Comparison of ENCODE assay signal across 8 cellular contexts in the genomic region with DNA sequence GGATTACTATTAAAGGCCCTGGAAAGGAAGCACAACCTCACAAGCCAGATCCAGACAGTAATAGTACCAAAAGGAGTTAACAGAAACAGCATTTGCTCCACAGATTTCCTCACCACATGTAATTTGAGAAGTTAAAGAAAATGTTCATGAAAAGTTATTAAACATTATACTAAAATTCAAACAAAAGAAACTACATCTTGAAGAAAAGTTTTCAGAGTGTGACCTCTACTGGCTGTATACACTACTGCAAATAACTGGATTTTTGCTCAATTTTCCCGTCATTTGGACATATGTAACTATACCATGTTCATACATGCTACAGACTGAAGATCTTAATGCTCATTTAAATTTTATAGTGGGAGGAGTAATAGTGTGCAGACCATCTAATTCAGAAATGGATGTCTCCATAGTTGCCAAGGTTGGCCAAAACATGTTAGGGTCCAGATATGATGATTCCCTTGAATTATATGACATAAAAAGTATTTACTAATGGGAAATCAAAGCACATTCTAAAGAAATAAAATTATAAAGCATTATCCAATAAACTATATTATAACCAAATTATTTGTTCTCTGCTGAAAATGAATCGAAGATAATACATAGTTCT. TPM values are rescaled to one million over a fixed set of nuclear protein-coding genes. Genes with fewer than 3 reads are reported as not detected.
A peak's percentile ranks its signal among the peaks of the same experiment; 100 is the strongest.
DNase-seq lines count a peak whose midpoint lies in the region; ATAC-seq, FAIRE-seq and TF ChIP-seq lines count a peak whose summit lies in the region.

No MANE protein-coding gene starts in this region.

- no peak overlapping the region for H3K4me3 ChIP-seq in HepG2 (replicated peaks in 1 of 3; ENCODE audit: insufficient read depth in 1 of 3, low read depth in 2 of 3, low read length in 3 of 3)

- no peaks in the 10 kb centered on the region for H3K27me3 Mint-ChIP-seq in activated T-helper 17 cell treated with anti-CD3 and anti-CD28 coated beads, Interleukin-2, amount 50 U/mL, for 72 hours

- H3K27ac Mint-ChIP-seq in activated T-helper 17 cell treated with anti-CD3 and anti-CD28 coated beads, Interleukin-2, amount 50 U/mL, for 72 hours = peak overlapping the region; percentile 21

- ATAC-seq in HG02642 (IDR thresholded peaks at IDR 0.05; ENCODE audit: poor library complexity, unreplicated experiment) (peak; percentile 53), HepG2 (peak; percentile 46; the same call in 2 of the 3 replicates), HG03108 (IDR thresholded peaks at IDR 0.05; ENCODE audit: unreplicated experiment) (no peak), HG02588 (IDR thresholded peaks at IDR 0.05; ENCODE audit: unreplicated experiment) (no peak)
- no peak for ATAC-seq in activated T-helper 17 cell treated with anti-CD3 and anti-CD28 coated beads, Interleukin-2, amount 50 U/mL, for 72 hours (replicated peaks)

- no TSS peak for BruUV-seq in HepG2 (replicated peaks; lab: Mats Ljungman, UMichigan)

- TF ChIP-seq EP300 in HepG2 (IDR thresholded peaks at IDR 0.05; ENCODE audit: low read depth in 2 of 2, low read length in 2 of 2) = no peak
- TF ChIP-seq EP300 in HepG2 (CRISPR knock-in tag; IDR thresholded peaks at IDR 0.05; ENCODE audit: borderline replicate concordance) = no peak

- no peaks in the 10 kb centered on the region; the same call in 1 of the 2 replicates for H4K20me1 ChIP-seq in HepG2 (ENCODE audit: insufficient read depth, low read length)

- no peak for TF ChIP-seq RAD21 in HepG2 (CRISPR knock-in tag; IDR thresholded peaks at IDR 0.05)

- H3K9me3 Mint-ChIP-seq in activated T-helper 17 cell treated with anti-CD3 and anti-CD28 coated beads, Interleukin-2, amount 50 U/mL, for 72 hours = no peaks in the 10 kb centered on the region

- in situ Hi-C loops in HepG2 (cut with HindIII; ENCODE audit: extremely low pct_ligation_motif_present, low pct_unique_long_range_greater_than_20kb) = loop anchor here (10.0 kb wide), 1 partner anchor 171 kb away; the partner anchor contains the start of genes CAPS2 and GLIPR1L1

- H3K36me3 ChIP-seq in HepG2 (replicated peaks in 1 of 2; ENCODE audit: control insufficient read depth in 1 of 2, insufficient read depth in 2 of 2, low read length in 2 of 2) = peaks cover 13 to 52% of the 10 kb centered on the region in 2 experiments

- H3K36me3 Mint-ChIP-seq in activated T-helper 17 cell treated with anti-CD3 and anti-CD28 coated beads, Interleukin-2, amount 50 U/mL, for 72 hours (ENCODE audit: low read depth) = no peaks in the 10 kb centered on the region

- DNase-seq in DMS53 (lab: John Stamatoyannopoulos, UW) (peak; percentile 63), HepG2 (ENCODE audit: low spot score) (peak; percentile 9), iPS-NIHi7 (ENCODE audit: extremely low spot score) (no peak), HCEC 1CT (no peak)

- no peak overlapping the region for H3K27ac ChIP-seq in HepG2 (ENCODE audit: extremely low read length, insufficient read depth, low read length)

- POLR2A ChIA-PET in HepG2 (lab: Yijun Ruan, JAX) = no interaction called here

- H3K79me2 ChIP-seq in HepG2 (ENCODE audit: insufficient read depth, low read length) = peaks cover 42% of the 10 kb centered on the region

- H3K9ac ChIP-seq in HepG2 (ENCODE audit: insufficient read depth, low read depth, low read length) = no peak overlapping the region

- peak; percentile 47 for TF ChIP-seq CTCF in HepG2 (CRISPR knock-in tag; IDR thresholded peaks at IDR 0.05)

- TF ChIP-seq POLR2A in HepG2 (IDR thresholded peaks at IDR 0.05; ENCODE audit: insufficient read depth in 1 of 2, low read depth in 2 of 2, low read length in 2 of 2) = no peak

- no peak overlapping the region for H2AFZ ChIP-seq in HepG2 (ENCODE audit: low read length)

- H3K9me3 ChIP-seq in HepG2 (ENCODE audit: low read length) = no peaks in the 10 kb centered on the region

- CTCF ChIA-PET in HepG2 (lab: Yijun Ruan, JAX; ENCODE audit: low intra/inter-chr PET ratio, low total read pairs) = interaction anchor here (0.7 to 1.7 kb wide), 3 partner anchors 68 to 817 kb away, joined by 4 to 9 read pairs (median 4); partner anchors contain the start of gene GLIPR1L1

- no peak for FAIRE-seq in HepG2 (lab: Jason Lieb, UNC)

- WGBS in HepG2 (ENCODE audit: low lambda C conversion rate) = 95% methylated on average over 2 of the region's 2 CpGs

- H3K27me3 ChIP-seq in HepG2 (ENCODE audit: control insufficient read depth in 1 of 2, insufficient read depth in 2 of 2, low read length in 2 of 2) = no peaks in the 10 kb centered on the region; a peak in 1 of 5 replicates

- no peak overlapping the region for H3K4me3 Mint-ChIP-seq in activated T-helper 17 cell treated with anti-CD3 and anti-CD28 coated beads, Interleukin-2, amount 50 U/mL, for 72 hours

- peaks cover 18% of the 10 kb centered on the region for H3K4me1 Mint-ChIP-seq in activated T-helper 17 cell treated with anti-CD3 and anti-CD28 coated beads, Interleukin-2, amount 50 U/mL, for 72 hours

- intact Hi-C loops in HepG2 (cut with micrococcal nuclease; ENCODE audit: unreplicated experiment) = loop anchor here (1.0 kb wide), 1 partner anchor 172 kb away; the partner anchor contains the start of gene GLIPR1L1

- no peak overlapping the region for H3K4me2 ChIP-seq in HepG2 (ENCODE audit: low read depth, low read length)

- peaks cover 31% of the 10 kb centered on the region for H3K4me1 ChIP-seq in HepG2 (ENCODE audit: insufficient read depth, low read length)

TF ChIP-seq in HepG2, 621 proteins besides CTCF, POLR2A, EP300 and RAD21 (continues in another document):
- no peak for TF ChIP-seq MTF1 (CRISPR knock-in tag; IDR thresholded peaks at IDR 0.05)
- no peak for TF ChIP-seq SATB2 (CRISPR knock-in tag; IDR thresholded peaks at IDR 0.05)
- no peak for TF ChIP-seq ZNF501 (CRISPR knock-in tag; IDR thresholded peaks at IDR 0.05)

RNA-seq across cellular contexts. Expression of gene KRR1, which starts 5.6 kb away (rescaled TPM):
- total RNA-seq in activated T-helper 17 cell treated with anti-CD3 and anti-CD28 coated beads, Interleukin-2, amount 50 U/mL, for 72 hours = 100 to 1,000 TPM; 113 to 151 TPM
- total RNA-seq in HepG2 (2016; rRNA removed; fragmentation: Illumina TruSeq; extraction: Trizol) = 103 and 161 TPM in 2 replicates
- 8.5 and 10.4 TPM in 2 replicates for total RNA-seq in HepG2 (2016; cell fraction: cytosol; rRNA removed; fragmentation: Illumina TruSeq; extraction: Trizol; ENCODE audit: low read depth)
- total RNA-seq in HepG2 (2016; cell fraction: insoluble cytoplasmic fraction; rRNA removed; fragmentation: Illumina TruSeq; extraction: Trizol) = 98.7 and 161 TPM in 2 replicates
- 15.5 and 22.5 TPM in 2 replicates for total RNA-seq in HepG2 (2016; cell fraction: membrane; rRNA removed; fragmentation: Illumina TruSeq; extraction: Trizol)
- total RNA-seq in HepG2 (2016; cell fraction: nucleus; rRNA removed; fragmentation: Illumina TruSeq; extraction: Trizol) = 70.4 and 75.4 TPM in 2 replicates
- 12.4 and 19.3 TPM in 2 replicates for polyA plus RNA-seq in HepG2 (2011; rRNA removed)
- 6.2 and 9.4 TPM in 2 replicates for polyA plus RNA-seq in HepG2 (2011; cell fraction: cytosol; rRNA removed)
- polyA plus RNA-seq in HepG2 (2011; cell fraction: nucleus; rRNA removed) = 12.0 and 14.6 TPM in 2 replicates
- 27.2 and 40.7 TPM in 2 replicates for polyA plus RNA-seq in HepG2 (2012)
- polyA plus RNA-seq in HepG2 (2016; cell fraction: cytosol; fragmentation: Illumina TruSeq; extraction: Trizol; ENCODE audit: low read depth) = 2.2 and 3.6 TPM in 2 replicates
- polyA plus RNA-seq in HepG2 (2016; cell fraction: insoluble cytoplasmic fraction; fragmentation: Illumina TruSeq; extraction: Trizol; ENCODE audit: low read depth) = 112 and 126 TPM in 2 replicates
- 5.4 and 6.5 TPM in 2 replicates for polyA plus RNA-seq in HepG2 (2016; cell fraction: membrane; fragmentation: Illumina TruSeq; extraction: Trizol; ENCODE audit: low read depth)
- polyA plus RNA-seq in HepG2 (2016; cell fraction: nucleus; fragmentation: Illumina TruSeq; extraction: Trizol; ENCODE audit: insufficient read depth, low read depth) = 71.8 and 72.7 TPM in 2 replicates
- 5.2 and 9.7 TPM in 2 replicates for polyA minus RNA-seq in HepG2 (2011; rRNA and poly(A)+ RNA removed; ENCODE audit: low replicate concordance)
- polyA minus RNA-seq in HepG2 (2011; cell fraction: cytosol; rRNA and poly(A)+ RNA removed) = 12.0 and 21.5 TPM in 2 replicates
- polyA minus RNA-seq in HepG2 (2011; cell fraction: nucleus; rRNA and poly(A)+ RNA removed) = 83.9 and 96.6 TPM in 2 replicates

RNA-seq across cellular contexts. Expression of gene GLIPR1, which starts 25.3 kb away (rescaled TPM):
- total RNA-seq in activated T-helper 17 cell treated with anti-CD3 and anti-CD28 coated beads, Interleukin-2, amount 50 U/mL, for 72 hours = 10 to 100 TPM; 45.9 to 50.2 TPM
- 2.8 and 5.0 TPM in 2 replicates for total RNA-seq in HepG2 (2016; rRNA removed; fragmentation: Illumina TruSeq; extraction: Trizol)
- 0.97 and 2.2 TPM in 2 replicates for total RNA-seq in HepG2 (2016; cell fraction: cytosol; rRNA removed; fragmentation: Illumina TruSeq; extraction: Trizol; ENCODE audit: low read depth)
- total RNA-seq in HepG2 (2016; cell fraction: insoluble cytoplasmic fraction; rRNA removed; fragmentation: Illumina TruSeq; extraction: Trizol) = 3.7 and 6.0 TPM in 2 replicates
- total RNA-seq in HepG2 (2016; cell fraction: membrane; rRNA removed; fragmentation: Illumina TruSeq; extraction: Trizol) = 1.9 and 4.2 TPM in 2 replicates
- 5.3 TPM in 2 replicates for total RNA-seq in HepG2 (2016; cell fraction: nucleus; rRNA removed; fragmentation: Illumina TruSeq; extraction: Trizol)
- polyA plus RNA-seq in HepG2 (2011; rRNA removed) = 1.9 and 4.9 TPM in 2 replicates
- polyA plus RNA-seq in HepG2 (2011; cell fraction: cytosol; rRNA removed) = 1.4 and 4.8 TPM in 2 replicates
- 2.1 and 2.5 TPM in 2 replicates for polyA plus RNA-seq in HepG2 (2011; cell fraction: nucleus; rRNA removed)
- polyA plus RNA-seq in HepG2 (2012) = 2.8 and 3.5 TPM in 2 replicates
- 3.4 and 3.8 TPM in 2 replicates for polyA plus RNA-seq in HepG2 (2016; cell fraction: cytosol; fragmentation: Illumina TruSeq; extraction: Trizol; ENCODE audit: low read depth)
- polyA plus RNA-seq in HepG2 (2016; cell fraction: insoluble cytoplasmic fraction; fragmentation: Illumina TruSeq; extraction: Trizol; ENCODE audit: low read depth) = 3.4 and 4.5 TPM in 2 replicates
- 3.0 TPM in 2 replicates for polyA plus RNA-seq in HepG2 (2016; cell fraction: membrane; fragmentation: Illumina TruSeq; extraction: Trizol; ENCODE audit: low read depth)
- 9.2 and 10.3 TPM in 2 replicates for polyA plus RNA-seq in HepG2 (2016; cell fraction: nucleus; fragmentation: Illumina TruSeq; extraction: Trizol; ENCODE audit: insufficient read depth, low read depth)
- 0.30 and 1.9 TPM in 2 replicates for polyA minus RNA-seq in HepG2 (2011; rRNA and poly(A)+ RNA removed; ENCODE audit: low replicate concordance)
- polyA minus RNA-seq in HepG2 (2011; cell fraction: cytosol; rRNA and poly(A)+ RNA removed) = 0.35 and 2.6 TPM in 2 replicates
- polyA minus RNA-seq in HepG2 (2011; cell fraction: nucleus; rRNA and poly(A)+ RNA removed) = 4.8 and 7.2 TPM in 2 replicates

Comparison
In these comparisons a context has a peak if more than half of its experiments do, and no peak if none do; other contexts are left out.
1. DNase-seq: peak in DMS53 (single experiment) and HepG2 (single experiment); none in iPS-NIHi7 (single experiment) and HCEC 1CT (single experiment).
2. ATAC-seq: peak in HG02642 (single experiment) and HepG2 (single experiment); none in activated T-helper 17 cell treated with anti-CD3 and anti-CD28 coated beads, Interleukin-2, amount 50 U/mL, for 72 hours (single experiment), HG03108 (single experiment) and HG02588 (single experiment).